ENCODE assay signal across 24 cellular contexts in genomic region chr19:50686310-50687032, GRCh38. TPM values are rescaled to one million over a fixed set of nuclear protein-coding genes. Genes with fewer than 3 reads are reported as not detected.
"Had no signal": no experiment of that assay in that cellular context is flagged by ENCODE, and none has a peak within 500 bp of the region (broad histone marks: within the 10 kb centered on the region; RNA-seq: fewer than 3 reads in every experiment).

No MANE protein-coding gene starts in this region.

- H3K4me1 Mint-ChIP-seq: activated CD4-positive, alpha-beta memory T cell treated with anti-CD3 and anti-CD28 coated beads, Interleukin-2, amount 10 ng/mL, durations not matched to agents 7 days and 5 days; activated CD4-positive, alpha-beta T cell treated with anti-CD3 and anti-CD28 coated beads for 36 hours; activated CD8-positive, alpha-beta memory T cell treated with anti-CD3 and anti-CD28 coated beads, Interleukin-2, amount 10 ng/mL, durations not matched to agents 7 days and 5 days; activated naive CD8-positive, alpha-beta T cell treated with anti-CD3 and anti-CD28 coated beads, Interleukin-2, amount 10 ng/mL, durations not matched to agents 7 days and 5 days had no signal

- H3K4me3 Mint-ChIP-seq: activated CD4-positive, alpha-beta memory T cell treated with anti-CD3 and anti-CD28 coated beads, Interleukin-2, amount 10 ng/mL, durations not matched to agents 7 days and 5 days; activated CD4-positive, alpha-beta T cell treated with anti-CD3 and anti-CD28 coated beads for 36 hours; activated CD8-positive, alpha-beta memory T cell treated with anti-CD3 and anti-CD28 coated beads, Interleukin-2, amount 10 ng/mL, durations not matched to agents 7 days and 5 days; activated naive CD8-positive, alpha-beta T cell treated with anti-CD3 and anti-CD28 coated beads, Interleukin-2, amount 10 ng/mL, durations not matched to agents 7 days and 5 days; naive B cell; stimulated activated naive CD8-positive, alpha-beta T cell treated with anti-CD3 and anti-CD28 coated beads, Interleukin-15, Interleukin-2, amounts not matched to agents 100 ng/mL and 50 ng/mL, for 24 hours had no signal

- H3K27ac ChIP-seq: cardiac muscle cell, esophagus squamous epithelium, hepatocyte, ovary, psoas muscle, suprapubic skin had no signal

- H3K27ac Mint-ChIP-seq: activated CD4-positive, alpha-beta memory T cell treated with anti-CD3 and anti-CD28 coated beads, Interleukin-2, amount 10 ng/mL, durations not matched to agents 7 days and 5 days; activated CD4-positive, alpha-beta T cell treated with anti-CD3 and anti-CD28 coated beads for 36 hours; activated CD8-positive, alpha-beta memory T cell treated with anti-CD3 and anti-CD28 coated beads, Interleukin-2, amount 10 ng/mL, durations not matched to agents 7 days and 5 days; activated naive CD8-positive, alpha-beta T cell treated with anti-CD3 and anti-CD28 coated beads, Interleukin-2, amount 10 ng/mL, durations not matched to agents 7 days and 5 days; activated T-helper 2 cell treated with anti-CD3 and anti-CD28 coated beads, Interferon-gamma antibody, Interleukin-2, Interleukin-4, amounts not matched to agents 10 μg/mL and 5 μg/mL and 100 μg/mL, durations not matched to agents 14 hours and 24 hours and 36 hours had no signal

- DNase-seq: activated CD4-positive, alpha-beta memory T cell treated with anti-CD3 and anti-CD28 coated beads, Interleukin-2, amount 10 ng/mL, durations not matched to agents 7 days and 5 days; activated CD4-positive, alpha-beta T cell treated with anti-CD3 and anti-CD28 coated beads for 36 hours; activated CD8-positive, alpha-beta memory T cell treated with anti-CD3 and anti-CD28 coated beads, Interleukin-2, amount 10 ng/mL, durations not matched to agents 7 days and 5 days; activated naive CD4-positive, alpha-beta T cell treated with Interleukin-2 at 50 U/mL for 16 hours; activated naive CD8-positive, alpha-beta T cell treated with anti-CD3 and anti-CD28 coated beads, Interleukin-2, amount 10 ng/mL, durations not matched to agents 7 days and 5 days; amygdala; dermis blood vessel endothelial cell; effector memory CD4-positive, alpha-beta T cell; esophagus squamous epithelium; mesenchymal stem cell; mucosa of descending colon; naive B cell; ovary; psoas muscle; right cardiac atrium; trophoblast cell had no signal

- H3K27me3 ChIP-seq: ovary had no signal

- H3K36me3 Mint-ChIP-seq: activated CD8-positive, alpha-beta memory T cell treated with anti-CD3 and anti-CD28 coated beads, Interleukin-2, amount 10 ng/mL, durations not matched to agents 7 days and 5 days; activated naive CD8-positive, alpha-beta T cell treated with anti-CD3 and anti-CD28 coated beads, Interleukin-2, amount 10 ng/mL, durations not matched to agents 7 days and 5 days had no signal

- H3K4me3 ChIP-seq: cardiac muscle cell, esophagus squamous epithelium, hepatocyte, mucosa of descending colon, ovary, psoas muscle, suprapubic skin had no signal

- H3K36me3 ChIP-seq: cardiac muscle cell, esophagus squamous epithelium, ovary, suprapubic skin had no signal

- H3K4me2 ChIP-seq: hepatocyte had no signal

- ATAC-seq: activated CD4-positive, alpha-beta T cell treated with anti-CD3 and anti-CD28 coated beads for 36 hours; activated CD8-positive, alpha-beta memory T cell treated with anti-CD3 and anti-CD28 coated beads, Interleukin-2, amount 10 ng/mL, durations not matched to agents 7 days and 5 days; mucosa of descending colon; psoas muscle had no signal

- H2AFZ ChIP-seq: hepatocyte had no signal

- H3K9me3 ChIP-seq: esophagus squamous epithelium, mucosa of descending colon, ovary, psoas muscle, suprapubic skin had no signal

- H3K4me1 ChIP-seq: esophagus squamous epithelium, psoas muscle, suprapubic skin had no signal

- H3K79me2 ChIP-seq: hepatocyte had no signal

- H3K9me3 Mint-ChIP-seq: activated CD4-positive, alpha-beta memory T cell treated with anti-CD3 and anti-CD28 coated beads, Interleukin-2, amount 10 ng/mL, durations not matched to agents 7 days and 5 days; activated naive CD8-positive, alpha-beta T cell treated with anti-CD3 and anti-CD28 coated beads, Interleukin-2, amount 10 ng/mL, durations not matched to agents 7 days and 5 days; activated T-helper 2 cell treated with anti-CD3 and anti-CD28 coated beads, Interferon-gamma antibody, Interleukin-2, Interleukin-4, amounts not matched to agents 10 μg/mL and 5 μg/mL and 100 μg/mL, durations not matched to agents 14 hours and 24 hours and 36 hours; stimulated activated naive CD8-positive, alpha-beta T cell treated with anti-CD3 and anti-CD28 coated beads, Interleukin-15, Interleukin-2, amounts not matched to agents 100 ng/mL and 50 ng/mL, for 24 hours had no signal

RNA-seq across cellular contexts. Expression of gene SHANK1, which starts 33.1 kb away (rescaled TPM):
- total RNA-seq: activated CD4-positive, alpha-beta memory T cell treated with anti-CD3 and anti-CD28 coated beads, Interleukin-2, amount 10 ng/mL, durations not matched to agents 7 days and 5 days; activated CD4-positive, alpha-beta T cell treated with anti-CD3 and anti-CD28 coated beads for 36 hours; activated CD8-positive, alpha-beta memory T cell treated with anti-CD3 and anti-CD28 coated beads, Interleukin-2, amount 10 ng/mL, durations not matched to agents 7 days and 5 days; activated naive CD8-positive, alpha-beta T cell treated with anti-CD3 and anti-CD28 coated beads, Interleukin-2, amount 10 ng/mL, durations not matched to agents 7 days and 5 days; activated T-helper 2 cell treated with anti-CD3 and anti-CD28 coated beads, Interferon-gamma antibody, Interleukin-2, Interleukin-4, amounts not matched to agents 10 μg/mL and 5 μg/mL and 100 μg/mL, durations not matched to agents 14 hours and 24 hours and 36 hours; T-helper 2 cell treated with Interferon-gamma antibody and Interleukin-4, amounts not matched to agents 100 ng/mL and 5 ng/mL, for 36 hours had no signal

RNA-seq across cellular contexts. Expression of gene C19orf81, which starts 37.2 kb away (rescaled TPM):
- total RNA-seq: activated CD4-positive, alpha-beta memory T cell treated with anti-CD3 and anti-CD28 coated beads, Interleukin-2, amount 10 ng/mL, durations not matched to agents 7 days and 5 days; activated T-helper 2 cell treated with anti-CD3 and anti-CD28 coated beads, Interferon-gamma antibody, Interleukin-2, Interleukin-4, amounts not matched to agents 10 μg/mL and 5 μg/mL and 100 μg/mL, durations not matched to agents 14 hours and 24 hours and 36 hours; dermis blood vessel endothelial cell; esophagus squamous epithelium; liver; skeletal muscle tissue; T-helper 2 cell treated with Interferon-gamma antibody and Interleukin-4, amounts not matched to agents 100 ng/mL and 5 ng/mL, for 36 hours had no signal
- polyA plus RNA-seq: liver, ovary had no signal

RNA-seq across cellular contexts. Expression of gene SYT3, which starts 46.8 kb away (rescaled TPM):
- total RNA-seq: activated CD4-positive, alpha-beta memory T cell treated with anti-CD3 and anti-CD28 coated beads, Interleukin-2, amount 10 ng/mL, durations not matched to agents 7 days and 5 days; activated CD8-positive, alpha-beta memory T cell treated with anti-CD3 and anti-CD28 coated beads, Interleukin-2, amount 10 ng/mL, durations not matched to agents 7 days and 5 days; activated T-helper 2 cell treated with anti-CD3 and anti-CD28 coated beads, Interferon-gamma antibody, Interleukin-2, Interleukin-4, amounts not matched to agents 10 μg/mL and 5 μg/mL and 100 μg/mL, durations not matched to agents 14 hours and 24 hours and 36 hours; liver; skeletal muscle tissue; T-helper 2 cell treated with Interferon-gamma antibody and Interleukin-4, amounts not matched to agents 100 ng/mL and 5 ng/mL, for 36 hours had no signal
- polyA plus RNA-seq: liver had no signal
